Comparison of ENCODE assay signal across 1 cellular context in genomic region chr2:190533968-190534309, GRCh38.
A peak's percentile ranks its signal among the peaks of the same experiment; 100 is the strongest.
TF ChIP-seq lines count a peak whose summit lies in the region.

No MANE protein-coding gene starts in this region.

TF ChIP-seq in GM12878, 131 proteins besides CTCF, POLR2A, EP300 and RAD21 (continued from another document and continues in another):
- no peak for TF ChIP-seq POU2F2 (IDR thresholded peaks at IDR 0.05; ENCODE audit: borderline replicate concordance, low read depth, low read length)
- 0 out of 2 replicates have a peak, but pooled peaks have one; percentile 12 for TF ChIP-seq CBFB (IDR thresholded peaks at IDR 0.05; ENCODE audit: low read depth)
- TF ChIP-seq, protein P1, sequence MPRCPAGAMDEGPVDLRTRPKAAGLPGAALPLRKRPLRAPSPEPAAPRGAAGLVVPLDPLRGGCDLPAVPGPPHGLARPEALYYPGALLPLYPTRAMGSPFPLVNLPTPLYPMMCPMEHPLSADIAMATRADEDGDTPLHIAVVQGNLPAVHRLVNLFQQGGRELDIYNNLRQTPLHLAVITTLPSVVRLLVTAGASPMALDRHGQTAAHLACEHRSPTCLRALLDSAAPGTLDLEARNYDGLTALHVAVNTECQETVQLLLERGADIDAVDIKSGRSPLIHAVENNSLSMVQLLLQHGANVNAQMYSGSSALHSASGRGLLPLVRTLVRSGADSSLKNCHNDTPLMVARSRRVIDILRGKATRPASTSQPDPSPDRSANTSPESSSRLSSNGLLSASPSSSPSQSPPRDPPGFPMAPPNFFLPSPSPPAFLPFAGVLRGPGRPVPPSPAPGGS (IDR thresholded peaks at IDR 0.05; ENCODE audit: borderline replicate concordance, insufficient read depth, low read depth, low read length, poor library complexity, severe bottlenecking), result no peak
- 0 out of 4 replicates have a peak, but pooled peaks of 1 of the 2 experiments have one; percentile 7 for TF ChIP-seq ETV6 (conservative IDR thresholded peaks at IDR 0.05 in 1 of 2, IDR thresholded peaks at IDR 0.05 in 1 of 2; ENCODE audit: borderline replicate concordance in 1 of 2, low read depth in 1 of 2)
- peak; percentile 60 for TF ChIP-seq RAD51 (IDR thresholded peaks at IDR 0.05)
- TF ChIP-seq POLR2AphosphoS2 (IDR thresholded peaks at IDR 0.05; ENCODE audit: low read depth, low read length), result no peak
- TF ChIP-seq ZNF622 (IDR thresholded peaks at IDR 0.05), result no peak
- no peak for TF ChIP-seq TAF1 (IDR thresholded peaks at IDR 0.05; ENCODE audit: borderline replicate concordance, low read depth, low read length)
- TF ChIP-seq YBX1 (IDR thresholded peaks at IDR 0.05), result no peak
- TF ChIP-seq HSF1 (IDR thresholded peaks at IDR 0.05; ENCODE audit: low read depth, low read length), result no peak
- TF ChIP-seq, protein P2, sequence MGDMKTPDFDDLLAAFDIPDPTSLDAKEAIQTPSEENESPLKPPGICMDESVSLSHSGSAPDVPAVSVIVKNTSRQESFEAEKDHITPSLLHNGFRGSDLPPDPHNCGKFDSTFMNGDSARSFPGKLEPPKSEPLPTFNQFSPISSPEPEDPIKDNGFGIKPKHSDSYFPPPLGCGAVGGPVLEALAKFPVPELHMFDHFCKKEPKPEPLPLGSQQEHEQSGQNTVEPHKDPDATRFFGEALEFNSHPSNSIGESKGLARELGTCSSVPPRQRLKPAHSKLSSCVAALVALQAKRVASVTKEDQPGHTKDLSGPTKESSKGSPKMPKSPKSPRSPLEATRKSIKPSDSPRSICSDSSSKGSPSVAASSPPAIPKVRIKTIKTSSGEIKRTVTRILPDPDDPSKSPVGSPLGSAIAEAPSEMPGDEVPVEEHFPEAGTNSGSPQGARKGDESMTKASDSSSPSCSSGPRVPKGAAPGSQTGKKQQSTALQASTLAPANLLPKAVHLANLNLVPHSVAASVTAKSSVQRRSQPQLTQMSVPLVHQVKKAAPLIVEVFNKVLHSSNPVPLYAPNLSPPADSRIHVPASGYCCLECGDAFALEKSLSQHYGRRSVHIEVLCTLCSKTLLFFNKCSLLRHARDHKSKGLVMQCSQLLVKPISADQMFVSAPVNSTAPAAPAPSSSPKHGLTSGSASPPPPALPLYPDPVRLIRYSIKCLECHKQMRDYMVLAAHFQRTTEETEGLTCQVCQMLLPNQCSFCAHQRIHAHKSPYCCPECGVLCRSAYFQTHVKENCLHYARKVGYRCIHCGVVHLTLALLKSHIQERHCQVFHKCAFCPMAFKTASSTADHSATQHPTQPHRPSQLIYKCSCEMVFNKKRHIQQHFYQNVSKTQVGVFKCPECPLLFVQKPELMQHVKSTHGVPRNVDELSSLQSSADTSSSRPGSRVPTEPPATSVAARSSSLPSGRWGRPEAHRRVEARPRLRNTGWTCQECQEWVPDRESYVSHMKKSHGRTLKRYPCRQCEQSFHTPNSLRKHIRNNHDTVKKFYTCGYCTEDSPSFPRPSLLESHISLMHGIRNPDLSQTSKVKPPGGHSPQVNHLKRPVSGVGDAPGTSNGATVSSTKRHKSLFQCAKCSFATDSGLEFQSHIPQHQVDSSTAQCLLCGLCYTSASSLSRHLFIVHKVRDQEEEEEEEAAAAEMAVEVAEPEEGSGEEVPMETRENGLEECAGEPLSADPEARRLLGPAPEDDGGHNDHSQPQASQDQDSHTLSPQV (IDR thresholded peaks at IDR 0.05), result no peak
- TF ChIP-seq LARP7 (IDR thresholded peaks at IDR 0.05), result no peak
- TF ChIP-seq, protein P3, sequence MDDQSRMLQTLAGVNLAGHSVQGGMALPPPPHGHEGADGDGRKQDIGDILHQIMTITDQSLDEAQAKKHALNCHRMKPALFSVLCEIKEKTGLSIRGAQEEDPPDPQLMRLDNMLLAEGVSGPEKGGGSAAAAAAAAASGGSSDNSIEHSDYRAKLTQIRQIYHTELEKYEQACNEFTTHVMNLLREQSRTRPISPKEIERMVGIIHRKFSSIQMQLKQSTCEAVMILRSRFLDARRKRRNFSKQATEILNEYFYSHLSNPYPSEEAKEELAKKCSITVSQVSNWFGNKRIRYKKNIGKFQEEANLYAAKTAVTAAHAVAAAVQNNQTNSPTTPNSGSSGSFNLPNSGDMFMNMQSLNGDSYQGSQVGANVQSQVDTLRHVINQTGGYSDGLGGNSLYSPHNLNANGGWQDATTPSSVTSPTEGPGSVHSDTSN (IDR thresholded peaks at IDR 0.05; ENCODE audit: insufficient replicate concordance, low read depth, low read length), result no peak
- no peak; the same call in 1 of the 2 replicates for TF ChIP-seq MTA3 (IDR thresholded peaks at IDR 0.05; ENCODE audit: borderline replicate concordance, low read length)
- no peak for TF ChIP-seq ZNF274 (IDR thresholded peaks at IDR 0.05; ENCODE audit: insufficient read depth, insufficient read length)
- no peak for TF ChIP-seq EED (IDR thresholded peaks at IDR 0.05; ENCODE audit: low read depth)
- TF ChIP-seq, protein P4, sequence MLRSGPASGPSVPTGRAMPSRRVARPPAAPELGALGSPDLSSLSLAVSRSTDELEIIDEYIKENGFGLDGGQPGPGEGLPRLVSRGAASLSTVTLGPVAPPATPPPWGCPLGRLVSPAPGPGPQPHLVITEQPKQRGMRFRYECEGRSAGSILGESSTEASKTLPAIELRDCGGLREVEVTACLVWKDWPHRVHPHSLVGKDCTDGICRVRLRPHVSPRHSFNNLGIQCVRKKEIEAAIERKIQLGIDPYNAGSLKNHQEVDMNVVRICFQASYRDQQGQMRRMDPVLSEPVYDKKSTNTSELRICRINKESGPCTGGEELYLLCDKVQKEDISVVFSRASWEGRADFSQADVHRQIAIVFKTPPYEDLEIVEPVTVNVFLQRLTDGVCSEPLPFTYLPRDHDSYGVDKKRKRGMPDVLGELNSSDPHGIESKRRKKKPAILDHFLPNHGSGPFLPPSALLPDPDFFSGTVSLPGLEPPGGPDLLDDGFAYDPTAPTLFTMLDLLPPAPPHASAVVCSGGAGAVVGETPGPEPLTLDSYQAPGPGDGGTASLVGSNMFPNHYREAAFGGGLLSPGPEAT (IDR thresholded peaks at IDR 0.05; ENCODE audit: low read depth), result no peak; the same call in 1 of the 2 replicates
- no peak for TF ChIP-seq MXI1 (IDR thresholded peaks at IDR 0.05; ENCODE audit: low read depth, low read length)
- TF ChIP-seq WRNIP1 (IDR thresholded peaks at IDR 0.05; ENCODE audit: borderline replicate concordance, low read depth, low read length), result no peak
- TF ChIP-seq ZSCAN29 (IDR thresholded peaks at IDR 0.05), result no peak
- TF ChIP-seq FOXK2 (IDR thresholded peaks at IDR 0.05), result no peak
- no peak for TF ChIP-seq STAT3 (IDR thresholded peaks at IDR 0.05; ENCODE audit: low read depth, low read length)
- TF ChIP-seq CEBPZ (IDR thresholded peaks at IDR 0.05; ENCODE audit: low read depth, low read length), result no peak
- 0 out of 2 replicates have a peak, but pooled peaks have one; percentile 30 for TF ChIP-seq ATF2 (IDR thresholded peaks at IDR 0.05; ENCODE audit: low read length)
- TF ChIP-seq TBL1XR1 (IDR thresholded peaks at IDR 0.05; ENCODE audit: low read depth, low read length), result no peak
- TF ChIP-seq, protein P5, sequence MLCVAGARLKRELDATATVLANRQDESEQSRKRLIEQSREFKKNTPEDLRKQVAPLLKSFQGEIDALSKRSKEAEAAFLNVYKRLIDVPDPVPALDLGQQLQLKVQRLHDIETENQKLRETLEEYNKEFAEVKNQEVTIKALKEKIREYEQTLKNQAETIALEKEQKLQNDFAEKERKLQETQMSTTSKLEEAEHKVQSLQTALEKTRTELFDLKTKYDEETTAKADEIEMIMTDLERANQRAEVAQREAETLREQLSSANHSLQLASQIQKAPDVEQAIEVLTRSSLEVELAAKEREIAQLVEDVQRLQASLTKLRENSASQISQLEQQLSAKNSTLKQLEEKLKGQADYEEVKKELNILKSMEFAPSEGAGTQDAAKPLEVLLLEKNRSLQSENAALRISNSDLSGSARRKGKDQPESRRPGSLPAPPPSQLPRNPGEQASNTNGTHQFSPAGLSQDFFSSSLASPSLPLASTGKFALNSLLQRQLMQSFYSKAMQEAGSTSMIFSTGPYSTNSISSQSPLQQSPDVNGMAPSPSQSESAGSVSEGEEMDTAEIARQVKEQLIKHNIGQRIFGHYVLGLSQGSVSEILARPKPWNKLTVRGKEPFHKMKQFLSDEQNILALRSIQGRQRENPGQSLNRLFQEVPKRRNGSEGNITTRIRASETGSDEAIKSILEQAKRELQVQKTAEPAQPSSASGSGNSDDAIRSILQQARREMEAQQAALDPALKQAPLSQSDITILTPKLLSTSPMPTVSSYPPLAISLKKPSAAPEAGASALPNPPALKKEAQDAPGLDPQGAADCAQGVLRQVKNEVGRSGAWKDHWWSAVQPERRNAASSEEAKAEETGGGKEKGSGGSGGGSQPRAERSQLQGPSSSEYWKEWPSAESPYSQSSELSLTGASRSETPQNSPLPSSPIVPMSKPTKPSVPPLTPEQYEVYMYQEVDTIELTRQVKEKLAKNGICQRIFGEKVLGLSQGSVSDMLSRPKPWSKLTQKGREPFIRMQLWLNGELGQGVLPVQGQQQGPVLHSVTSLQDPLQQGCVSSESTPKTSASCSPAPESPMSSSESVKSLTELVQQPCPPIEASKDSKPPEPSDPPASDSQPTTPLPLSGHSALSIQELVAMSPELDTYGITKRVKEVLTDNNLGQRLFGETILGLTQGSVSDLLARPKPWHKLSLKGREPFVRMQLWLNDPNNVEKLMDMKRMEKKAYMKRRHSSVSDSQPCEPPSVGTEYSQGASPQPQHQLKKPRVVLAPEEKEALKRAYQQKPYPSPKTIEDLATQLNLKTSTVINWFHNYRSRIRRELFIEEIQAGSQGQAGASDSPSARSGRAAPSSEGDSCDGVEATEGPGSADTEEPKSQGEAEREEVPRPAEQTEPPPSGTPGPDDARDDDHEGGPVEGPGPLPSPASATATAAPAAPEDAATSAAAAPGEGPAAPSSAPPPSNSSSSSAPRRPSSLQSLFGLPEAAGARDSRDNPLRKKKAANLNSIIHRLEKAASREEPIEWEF (IDR thresholded peaks at IDR 0.05; ENCODE audit: insufficient replicate concordance, low read depth, low read length), result no peak
- TF ChIP-seq, protein P6, sequence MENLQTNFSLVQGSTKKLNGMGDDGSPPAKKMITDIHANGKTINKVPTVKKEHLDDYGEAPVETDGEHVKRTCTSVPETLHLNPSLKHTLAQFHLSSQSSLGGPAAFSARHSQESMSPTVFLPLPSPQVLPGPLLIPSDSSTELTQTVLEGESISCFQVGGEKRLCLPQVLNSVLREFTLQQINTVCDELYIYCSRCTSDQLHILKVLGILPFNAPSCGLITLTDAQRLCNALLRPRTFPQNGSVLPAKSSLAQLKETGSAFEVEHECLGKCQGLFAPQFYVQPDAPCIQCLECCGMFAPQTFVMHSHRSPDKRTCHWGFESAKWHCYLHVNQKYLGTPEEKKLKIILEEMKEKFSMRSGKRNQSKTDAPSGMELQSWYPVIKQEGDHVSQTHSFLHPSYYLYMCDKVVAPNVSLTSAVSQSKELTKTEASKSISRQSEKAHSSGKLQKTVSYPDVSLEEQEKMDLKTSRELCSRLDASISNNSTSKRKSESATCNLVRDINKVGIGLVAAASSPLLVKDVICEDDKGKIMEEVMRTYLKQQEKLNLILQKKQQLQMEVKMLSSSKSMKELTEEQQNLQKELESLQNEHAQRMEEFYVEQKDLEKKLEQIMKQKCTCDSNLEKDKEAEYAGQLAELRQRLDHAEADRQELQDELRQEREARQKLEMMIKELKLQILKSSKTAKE (IDR thresholded peaks at IDR 0.05; ENCODE audit: low read depth, poor library complexity, severe bottlenecking), result peak; percentile 79
- TF ChIP-seq, protein P7, sequence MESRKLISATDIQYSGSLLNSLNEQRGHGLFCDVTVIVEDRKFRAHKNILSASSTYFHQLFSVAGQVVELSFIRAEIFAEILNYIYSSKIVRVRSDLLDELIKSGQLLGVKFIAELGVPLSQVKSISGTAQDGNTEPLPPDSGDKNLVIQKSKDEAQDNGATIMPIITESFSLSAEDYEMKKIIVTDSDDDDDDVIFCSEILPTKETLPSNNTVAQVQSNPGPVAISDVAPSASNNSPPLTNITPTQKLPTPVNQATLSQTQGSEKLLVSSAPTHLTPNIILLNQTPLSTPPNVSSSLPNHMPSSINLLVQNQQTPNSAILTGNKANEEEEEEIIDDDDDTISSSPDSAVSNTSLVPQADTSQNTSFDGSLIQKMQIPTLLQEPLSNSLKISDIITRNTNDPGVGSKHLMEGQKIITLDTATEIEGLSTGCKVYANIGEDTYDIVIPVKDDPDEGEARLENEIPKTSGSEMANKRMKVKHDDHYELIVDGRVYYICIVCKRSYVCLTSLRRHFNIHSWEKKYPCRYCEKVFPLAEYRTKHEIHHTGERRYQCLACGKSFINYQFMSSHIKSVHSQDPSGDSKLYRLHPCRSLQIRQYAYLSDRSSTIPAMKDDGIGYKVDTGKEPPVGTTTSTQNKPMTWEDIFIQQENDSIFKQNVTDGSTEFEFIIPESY (IDR thresholded peaks at IDR 0.05), result no peak
